In the genomic region with DNA sequence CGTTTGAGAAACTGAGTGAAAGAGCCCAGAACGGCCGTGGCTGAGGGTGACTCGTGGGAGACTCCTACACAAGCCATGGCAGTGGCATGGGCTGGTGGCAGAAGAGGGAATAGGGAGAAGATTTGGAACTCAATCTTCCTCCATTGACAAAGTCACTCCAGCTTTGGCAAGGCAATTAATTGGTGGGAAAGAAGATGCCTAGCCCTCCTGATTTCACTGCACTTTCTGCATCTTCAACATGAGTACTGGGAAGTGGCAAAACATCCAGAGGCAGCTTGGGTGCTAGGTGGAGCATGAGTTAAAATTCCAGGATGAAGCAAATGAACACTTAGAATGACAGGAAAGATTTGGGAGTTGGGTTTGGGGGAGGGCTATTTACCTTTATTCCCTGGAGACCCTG, we compare ENCODE assay signal across 9 cellular contexts. TPM values are rescaled to one million over a fixed set of nuclear protein-coding genes. Genes with fewer than 3 reads are reported as not detected.
DNase-seq lines count a peak whose midpoint lies in the region; ATAC-seq, FAIRE-seq and TF ChIP-seq lines count a peak whose summit lies in the region.
"Had no signal": no experiment of that assay in that cellular context is flagged by ENCODE, and none has a peak within 500 bp of the region (broad histone marks: within the 10 kb centered on the region; RNA-seq: fewer than 3 reads in every experiment).

No MANE protein-coding gene starts in this region.

- H3K4me1 Mint-ChIP-seq in CD4-positive, alpha-beta T cell (ENCODE audit: low read depth), result peaks cover 60% of the 10 kb centered on the region
- peaks cover 27% of the 10 kb centered on the region for H3K4me1 Mint-ChIP-seq in neural crest cell
- peaks cover 6% of the 10 kb centered on the region for H3K4me1 Mint-ChIP-seq in glutamatergic neuron (ENCODE audit: low read depth, unreplicated experiment)
- H3K4me1 Mint-ChIP-seq in chondrocyte (ENCODE audit: low read depth), result peaks cover 20% of the 10 kb centered on the region

- CTCF ChIA-PET in CD4-positive, alpha-beta T cell (lab: Charles Lee), result interaction anchor here (1.5 kb wide), 1 partner anchor 24 kb away, joined by 4 read pairs; no protein-coding TSS in a partner anchor

- H3K9ac ChIP-seq in colonic mucosa (ENCODE audit: low read depth in 2 of 2, low read length in 2 of 2), result no peak overlapping the region

- H3K27me3 ChIP-seq in CD4-positive, alpha-beta T cell (ENCODE audit: control insufficient read depth, insufficient read depth, low read length), result no peaks in the 10 kb centered on the region
- no peaks in the 10 kb centered on the region for H3K27me3 ChIP-seq in colonic mucosa

- no peak overlapping the region for H3K4me3 ChIP-seq in colonic mucosa

- no peak for DNase-seq in CD4-positive, alpha-beta T cell
- peak; percentile 61 for DNase-seq in OCI-M1 (lab: John Stamatoyannopoulos, UW)
- DNase-seq in colonic mucosa, result no peak
- DNase-seq in neural crest cell (ENCODE audit: low read depth, low spot score), result no peak
- DNase-seq in D721Med (ENCODE audit: insufficient read length, low spot score), result no peak
- no peak for DNase-seq in glutamatergic neuron
- no peak for DNase-seq in NCI-H1930 (lab: John Stamatoyannopoulos, UW)
- no peak for DNase-seq in chondrocyte (ENCODE audit: low spot score)
- DNase-seq: NCI-H1417 had no signal

- intact Hi-C loops in CD4-positive, alpha-beta T cell (cut with DNase I, micrococcal nuclease), result loop anchor here (5.0 to 10.0 kb wide), 4 partner anchors 37 to 490 kb away; no protein-coding TSS in a partner anchor
- intact Hi-C loops in colonic mucosa (cut with DNase I), result no loop called here

- TF ChIP-seq CTCF in CD4-positive, alpha-beta T cell (IDR thresholded peaks at IDR 0.05), result no peak
- TF ChIP-seq CTCF in colonic mucosa (IDR thresholded peaks at IDR 0.05) (no peak), neural crest cell (conservative IDR thresholded peaks at IDR 0.05) (no peak), D721Med (IDR thresholded peaks at IDR 0.05; ENCODE audit: insufficient read depth, missing control alignments) (no peak), glutamatergic neuron (IDR thresholded peaks at IDR 0.05; ENCODE audit: partially characterized antibody, unreplicated experiment) (no peak), chondrocyte (IDR thresholded peaks at IDR 0.05) (no peak)

- peaks cover 50% of the 10 kb centered on the region for H3K36me3 Mint-ChIP-seq in CD4-positive, alpha-beta T cell (ENCODE audit: low read depth)
- H3K36me3 Mint-ChIP-seq in neural crest cell (ENCODE audit: low read depth) (no peaks in the 10 kb centered on the region), glutamatergic neuron (ENCODE audit: unreplicated experiment) (no peaks in the 10 kb centered on the region), chondrocyte (ENCODE audit: low read depth) (no peaks in the 10 kb centered on the region)

- no peaks in the 10 kb centered on the region for H3K4me1 ChIP-seq in colonic mucosa

- H3K9me3 Mint-ChIP-seq in CD4-positive, alpha-beta T cell, result no peaks in the 10 kb centered on the region
- H3K9me3 Mint-ChIP-seq in neural crest cell (peaks cover 3% of the 10 kb centered on the region), glutamatergic neuron (ENCODE audit: unreplicated experiment) (peaks cover 3% of the 10 kb centered on the region), chondrocyte (ENCODE audit: low read depth) (no peaks in the 10 kb centered on the region)

- no peaks in the 10 kb centered on the region for H3K27me3 Mint-ChIP-seq in CD4-positive, alpha-beta T cell
- H3K27me3 Mint-ChIP-seq in neural crest cell (ENCODE audit: low read depth) (peaks cover 15% of the 10 kb centered on the region), glutamatergic neuron (ENCODE audit: unreplicated experiment) (peaks cover 6% of the 10 kb centered on the region), chondrocyte (ENCODE audit: low read depth) (no peaks in the 10 kb centered on the region)

- peak overlapping the region; percentile 46 for H3K27ac ChIP-seq in CD4-positive, alpha-beta T cell (ENCODE audit: low read depth, low read length)
- peak overlapping the region; percentile 99 for H3K27ac ChIP-seq in colonic mucosa

- no peak for FAIRE-seq in D721Med (lab: Jason Lieb, UNC)

- no peak for ATAC-seq in CD4-positive, alpha-beta T cell (ENCODE audit: poor library complexity)

- peak overlapping the region; percentile 99 for H3K4me3 Mint-ChIP-seq in CD4-positive, alpha-beta T cell
- H3K4me3 Mint-ChIP-seq in neural crest cell, result peak overlapping the region; percentile 96
- H3K4me3 Mint-ChIP-seq in glutamatergic neuron (ENCODE audit: unreplicated experiment), result no peak overlapping the region
- no peak overlapping the region for H3K4me3 Mint-ChIP-seq in chondrocyte (ENCODE audit: unreplicated experiment)

- POLR2A ChIA-PET in CD4-positive, alpha-beta T cell (lab: Charles Lee), result interaction anchor here (1.0 to 5.9 kb wide), 10 partner anchors 8 to 251 kb away, joined by 3 to 80 read pairs (median 5); no protein-coding TSS in a partner anchor

- no peaks in the 10 kb centered on the region for H3K36me3 ChIP-seq in colonic mucosa

- peak overlapping the region; percentile 96 for H3K27ac Mint-ChIP-seq in CD4-positive, alpha-beta T cell
- H3K27ac Mint-ChIP-seq in neural crest cell (ENCODE audit: unreplicated experiment) (no peak overlapping the region), glutamatergic neuron (ENCODE audit: unreplicated experiment) (no peak overlapping the region), chondrocyte (ENCODE audit: unreplicated experiment) (no peak overlapping the region)

- no peaks in the 10 kb centered on the region for H3K9me3 ChIP-seq in CD4-positive, alpha-beta T cell (ENCODE audit: control insufficient read depth, low read length)
- H3K9me3 ChIP-seq in colonic mucosa, result no peaks in the 10 kb centered on the region

RNA-seq across cellular contexts. Expression of gene TGFBR2, which starts 1.4 kb away (rescaled TPM):
- total RNA-seq in CD4-positive, alpha-beta T cell, result 100 to 1,000 TPM; 203 to 205 TPM
- 10 to 100 TPM; 32.4 to 53.5 TPM for total RNA-seq in colonic mucosa
- 8.5 and 8.7 TPM in 2 replicates for total RNA-seq in neural crest cell
- 0.96 TPM for total RNA-seq in glutamatergic neuron (ENCODE audit: unreplicated experiment)
- total RNA-seq in chondrocyte, result 25.7 to 52.2 TPM (median 28.4 TPM) in 3 replicates

Comparison
In these comparisons a context has a peak if more than half of its experiments do, and no peak if none do; other contexts are left out.
1. H3K4me3 Mint-ChIP-seq: peak in CD4-positive, alpha-beta T cell (single experiment) and neural crest cell (single experiment); none in glutamatergic neuron (single experiment) and chondrocyte (single experiment).